In the genomic region with DNA sequence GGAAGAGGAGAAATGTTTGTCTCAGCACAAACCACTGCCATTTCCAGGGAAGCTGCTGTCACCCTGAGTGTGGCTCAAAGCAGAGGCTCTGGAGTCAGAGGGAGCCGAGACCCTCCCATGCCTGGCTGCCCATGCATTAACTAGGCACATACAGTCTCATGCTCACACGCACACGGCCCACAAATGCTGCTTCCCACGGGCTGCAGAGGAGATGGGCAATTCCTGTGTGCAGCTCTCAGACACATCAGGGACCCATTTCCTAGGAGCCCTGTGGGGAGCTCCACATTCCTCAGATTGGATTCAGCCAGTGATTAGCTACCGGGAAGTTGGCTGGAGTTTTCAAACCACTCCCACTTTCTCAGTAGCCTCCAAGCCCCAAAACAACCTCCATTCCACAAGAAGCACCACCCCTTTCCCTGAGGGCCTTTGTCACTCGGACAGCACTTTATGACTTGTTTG, we compare ENCODE assay signal across 10 cellular contexts. TPM values are rescaled to one million over a fixed set of nuclear protein-coding genes. Genes with fewer than 3 reads are reported as not detected.
A peak's percentile ranks its signal among the peaks of the same experiment; 100 is the strongest.
DNase-seq lines count a peak whose midpoint lies in the region; TF ChIP-seq lines count a peak whose summit lies in the region.
"Had no signal": no experiment of that assay in that cellular context is flagged by ENCODE, and none has a peak within 500 bp of the region (broad histone marks: within the 10 kb centered on the region; RNA-seq: fewer than 3 reads in every experiment).

No MANE protein-coding gene starts in this region.

- no CpG with 5 or more reads among the region's 6 CpGs for WGBS in neuronal stem cell (ENCODE audit: extremely low coverage in 2 of 2, insufficient read length in 2 of 2, insufficient replicate concordance in 1 of 2), 2 donors

- no peak overlapping the region for H4K91ac ChIP-seq in neuronal stem cell (ENCODE audit: low read depth, low read length, poor library complexity)

- no peak overlapping the region for H2BK12ac ChIP-seq in neuronal stem cell (ENCODE audit: low read length)

- peak; percentile 39 for DNase-seq in AG08396 (ENCODE audit: low spot score)
- DNase-seq in fibroblast of mammary gland (ENCODE audit: low read depth) = peak; percentile 87
- no peak for DNase-seq in neuronal stem cell (ENCODE audit: low spot score)
- no peak for DNase-seq in midbrain (lab: John Stamatoyannopoulos, UW)
- DNase-seq in NCI-H2029 (lab: John Stamatoyannopoulos, UW) = no peak
- DNase-seq in NCI-H82 (lab: John Stamatoyannopoulos, UW) = no peak
- no peak for DNase-seq in SHP77 treated with DMSO at 0.1 percent for 48 hours (lab: John Stamatoyannopoulos, UW)
- DNase-seq: CD4-positive, alpha-beta memory T cell; NCI-H524 had no signal

- H3K27ac ChIP-seq in OCI-LY3 (ENCODE audit: low read length) (no peak overlapping the region), neuronal stem cell (replicated peaks; ENCODE audit: low read length) (no peak overlapping the region)

- no peak overlapping the region for H3K4ac ChIP-seq in neuronal stem cell (ENCODE audit: low read length)

- H3K18ac ChIP-seq in neuronal stem cell (ENCODE audit: low read length) = peak overlapping the region; percentile 61

- no peak for TF ChIP-seq CTCF in OCI-LY3 (IDR thresholded peaks at IDR 0.05; ENCODE audit: low read depth, low read length)
- no peak for TF ChIP-seq CTCF in fibroblast of mammary gland (conservative IDR thresholded peaks at IDR 0.05; ENCODE audit: control insufficient read depth, insufficient read depth, low read depth, low read length)

- H2AK5ac ChIP-seq in neuronal stem cell (ENCODE audit: low read depth, low read length) = no peak overlapping the region

- H3K4me2 ChIP-seq in OCI-LY3 (ENCODE audit: low read length) = no peak overlapping the region
- H3K4me2 ChIP-seq in neuronal stem cell (ENCODE audit: insufficient read depth, low read length, poor library complexity, severe bottlenecking) = no peak overlapping the region

- H3K9me3 ChIP-seq in OCI-LY3 (ENCODE audit: insufficient read depth, low read length) (no peaks in the 10 kb centered on the region), neuronal stem cell (replicated peaks in 1 of 2; ENCODE audit: control insufficient read depth in 2 of 2, insufficient read depth in 1 of 2, low read depth in 1 of 2, low read length in 2 of 2) (no peaks in the 10 kb centered on the region)

- no peaks in the 10 kb centered on the region for H4K20me1 ChIP-seq in OCI-LY3 (ENCODE audit: insufficient read depth, low read length)

- H3K9ac ChIP-seq in OCI-LY3 (ENCODE audit: low read length) (no peak overlapping the region), neuronal stem cell (ENCODE audit: low read depth, low read length, poor library complexity) (no peak overlapping the region)

- peak overlapping the region; percentile 12 for H3K14ac ChIP-seq in neuronal stem cell (ENCODE audit: low read length)

- H4K8ac ChIP-seq in neuronal stem cell (ENCODE audit: low read depth, low read length) = no peak overlapping the region

- no peaks in the 10 kb centered on the region for H3K79me2 ChIP-seq in OCI-LY3 (ENCODE audit: low read length)

- H2AFZ ChIP-seq in OCI-LY3 (ENCODE audit: low read depth, low read length) (peak overlapping the region; percentile 7; the same call in 1 of the 2 replicates), neuronal stem cell (ENCODE audit: low read length) (peak overlapping the region; percentile 74)

- no peak overlapping the region for H2BK5ac ChIP-seq in neuronal stem cell (ENCODE audit: low read length)

- no peak overlapping the region for H3K23ac ChIP-seq in neuronal stem cell (ENCODE audit: low read depth, low read length, poor library complexity)

- H3K36me3 ChIP-seq in OCI-LY3 (replicated peaks; ENCODE audit: low read depth, low read length) = no peaks in the 10 kb centered on the region
- H3K36me3 ChIP-seq in neuronal stem cell (replicated peaks in 1 of 2; ENCODE audit: control insufficient read depth in 2 of 2, insufficient read depth in 2 of 2, low read length in 2 of 2) = no peaks in the 10 kb centered on the region

- no peak overlapping the region for H3K4me3 ChIP-seq in OCI-LY3 (ENCODE audit: low read length)
- H3K4me3 ChIP-seq in fibroblast of mammary gland (ENCODE audit: control insufficient read depth, low read depth, low read length) = no peak overlapping the region
- H3K4me3 ChIP-seq in neuronal stem cell (ENCODE audit: low read length in 2 of 2) = no peak overlapping the region

- H3K4me1 ChIP-seq in OCI-LY3 (ENCODE audit: low read length) (0 out of 2 replicates have a peak, but pooled peaks cover 3% of the 10 kb centered on the region), neuronal stem cell (ENCODE audit: control insufficient read depth in 2 of 2, insufficient read depth in 1 of 2, low read depth in 1 of 2, low read length in 2 of 2) (peaks cover 0 to 4% of the 10 kb centered on the region in 2 donors)

- H2BK120ac ChIP-seq in neuronal stem cell (ENCODE audit: low read depth, low read length) = no peak overlapping the region

- no peaks in the 10 kb centered on the region for H3K79me1 ChIP-seq in neuronal stem cell (ENCODE audit: low read depth, low read length)

- H2BK15ac ChIP-seq in neuronal stem cell (ENCODE audit: low read length) = no peak overlapping the region

- H3K27me3 ChIP-seq in OCI-LY3 (ENCODE audit: low read depth, low read length) (peaks cover 12% of the 10 kb centered on the region), neuronal stem cell (ENCODE audit: control insufficient read depth in 3 of 3, insufficient read depth in 3 of 3, low read depth in 1 of 3, low read length in 3 of 3) (peaks cover 0 to 4% (median 0%) of the 10 kb centered on the region in 3 experiments)

RNA-seq across cellular contexts. Expression of a gene that starts 9.1 kb away (rescaled TPM):
- polyA plus RNA-seq in neuronal stem cell (2013, experiment 1 of 2) = 4.1 TPM
- 4.1 TPM for polyA plus RNA-seq in neuronal stem cell (2013, experiment 2 of 2)
- polyA plus RNA-seq: CD4-positive, alpha-beta memory T cell had no signal

RNA-seq across cellular contexts. Expression of a gene that starts 41.1 kb away (rescaled TPM):
- 7.8 TPM for polyA plus RNA-seq in neuronal stem cell (2013, experiment 1 of 2)
- 9.0 TPM for polyA plus RNA-seq in neuronal stem cell (2013, experiment 2 of 2)

Comparison
In these comparisons a context has a peak if more than half of its experiments do, and no peak if none do; other contexts are left out.
1. DNase-seq: peak in AG08396 (single experiment) and fibroblast of mammary gland (single experiment); none in neuronal stem cell (single experiment), midbrain (single experiment), NCI-H2029 (single experiment), NCI-H82 (single experiment) and SHP77 treated with DMSO at 0.1 percent for 48 hours (single experiment).